9 cellular contexts compared by ENCODE assay signal in genomic region chr12:92341333-92341691, GRCh38.
DNase-seq lines count a peak whose midpoint lies in the region; ATAC-seq and TF ChIP-seq lines count a peak whose summit lies in the region.
"Had no signal": no experiment of that assay in that cellular context is flagged by ENCODE, and none has a peak within 500 bp of the region (broad histone marks: within the 10 kb centered on the region; RNA-seq: fewer than 3 reads in every experiment).

No MANE protein-coding gene starts in this region.

- H3K9me3 ChIP-seq in SK-N-SH (no peaks in the 10 kb centered on the region), right lobe of liver (no peaks in the 10 kb centered on the region)

- H3K27me3 ChIP-seq in SK-N-SH (ENCODE audit: insufficient read depth) (no peaks in the 10 kb centered on the region), right lobe of liver (no peaks in the 10 kb centered on the region)

- no peak for TF ChIP-seq POLR2A in right lobe of liver (IDR thresholded peaks at IDR 0.05)

- DNase-seq in DMS153 treated with DMSO at 0.1 percent for 48 hours (lab: John Stamatoyannopoulos, UW; ENCODE audit: unreplicated experiment): peak; percentile 11
- no peak for DNase-seq in SK-N-SH
- DNase-seq in right lobe of liver: no peak
- no peak for DNase-seq in LoVo (ENCODE audit: low spot score)
- DNase-seq in mucosa of gallbladder (ENCODE audit: low spot score): no peak
- DNase-seq: NCI-H1092 treated with DMSO at 0.1 percent for 48 hours had no signal

- peak; percentile 42 for ATAC-seq in GM21529 (IDR thresholded peaks at IDR 0.05; ENCODE audit: unreplicated experiment)
- peak in 3 of 4 donors; percentile 44 to 69 (median 45) for ATAC-seq in right lobe of liver
- ATAC-seq in HG02763 (IDR thresholded peaks at IDR 0.05; ENCODE audit: unreplicated experiment): no peak
- no peak for ATAC-seq in GM21723 (IDR thresholded peaks at IDR 0.05; ENCODE audit: unreplicated experiment)

- WGBS in SK-N-SH (ENCODE audit: low lambda C conversion rate): 52% methylated on average over 11 of the region's 11 CpGs
- WGBS in right lobe of liver (ENCODE audit: insufficient coverage, low coverage, low lambda C conversion rate, missing lambda C conversion rate): 36% methylated on average over 11 of the region's 11 CpGs

- H3K4me1 ChIP-seq in SK-N-SH (ENCODE audit: control insufficient read depth in 1 of 2, insufficient read depth in 2 of 2, low read depth in 1 of 2, low read length in 1 of 2) (peaks cover 0 to 9% of the 10 kb centered on the region in 2 experiments; a peak in 2 of 4 replicates), right lobe of liver (no peaks in the 10 kb centered on the region)

- no peak overlapping the region for H3K9ac ChIP-seq in SK-N-SH

- CTCF ChIA-PET in SK-N-SH (lab: Yijun Ruan, JAX): no interaction called here

- peak overlapping the region; percentile 62 for H3K4me2 ChIP-seq in SK-N-SH

- TF ChIP-seq EP300 in SK-N-SH (IDR thresholded peaks at IDR 0.05; ENCODE audit: borderline replicate concordance in 1 of 2, low read depth in 1 of 2, low read length in 1 of 2): no peak

- no peak for TF ChIP-seq CTCF in SK-N-SH (IDR thresholded peaks at IDR 0.05)
- TF ChIP-seq CTCF in right lobe of liver (IDR thresholded peaks at IDR 0.05): no peak

- H3K9me2 ChIP-seq in SK-N-SH: no peaks in the 10 kb centered on the region

- no peaks in the 10 kb centered on the region for H4K20me1 ChIP-seq in SK-N-SH (ENCODE audit: insufficient read depth)

- POLR2A ChIA-PET in SK-N-SH (lab: Yijun Ruan, JAX): no interaction called here

- no peaks in the 10 kb centered on the region for H3K79me2 ChIP-seq in SK-N-SH (ENCODE audit: insufficient read depth)

- peak overlapping the region; percentile 79; the same call in 1 of the 2 replicates for H2AFZ ChIP-seq in SK-N-SH (ENCODE audit: low read depth)

- intact Hi-C loops in right lobe of liver (cut with DNase I): no loop called here

- peak overlapping the region in 1 of 2 experiments; percentile 89; a peak in 2 of 4 replicates for H3K27ac ChIP-seq in SK-N-SH (ENCODE audit: low read depth in 2 of 2, low read length in 1 of 2)
- no peak overlapping the region for H3K27ac ChIP-seq in right lobe of liver

- H3F3A ChIP-seq in SK-N-SH (replicated peaks; ENCODE audit: insufficient read depth): no peaks in the 10 kb centered on the region

- H3K4me3 ChIP-seq in SK-N-SH (ENCODE audit: low read depth in 2 of 2, low read length in 1 of 2) (peak overlapping the region in 1 of 2 experiments; percentile 17; a peak in 1 of 4 replicates), right lobe of liver (no peak overlapping the region)

- no peaks in the 10 kb centered on the region for H3K36me3 ChIP-seq in SK-N-SH (replicated peaks in 1 of 2; ENCODE audit: control insufficient read depth in 1 of 2, insufficient read depth in 2 of 2, low read length in 1 of 2)
- H3K36me3 ChIP-seq in right lobe of liver: no peaks in the 10 kb centered on the region

- TF ChIP-seq RAD21 in SK-N-SH (IDR thresholded peaks at IDR 0.05; ENCODE audit: low read length): no peak

TF ChIP-seq in SK-N-SH, 30 proteins besides CTCF, POLR2A, EP300 and RAD21:
- TF ChIP-seq NFIC (IDR thresholded peaks at IDR 0.05; ENCODE audit: borderline replicate concordance): no peak
- no peak for TF ChIP-seq USF2 (IDR thresholded peaks at IDR 0.05; ENCODE audit: borderline replicate concordance, low read depth, low read length)
- no peak for TF ChIP-seq ELF1 (IDR thresholded peaks at IDR 0.05)
- no peak for TF ChIP-seq RCOR1 (IDR thresholded peaks at IDR 0.05; ENCODE audit: low read length)
- TF ChIP-seq, protein P1, sequence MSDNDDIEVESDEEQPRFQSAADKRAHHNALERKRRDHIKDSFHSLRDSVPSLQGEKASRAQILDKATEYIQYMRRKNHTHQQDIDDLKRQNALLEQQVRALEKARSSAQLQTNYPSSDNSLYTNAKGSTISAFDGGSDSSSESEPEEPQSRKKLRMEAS (IDR thresholded peaks at IDR 0.05; ENCODE audit: low read depth): no peak
- TF ChIP-seq FOSL2 (IDR thresholded peaks at IDR 0.05; ENCODE audit: borderline replicate concordance, low read depth): no peak
- no peak for TF ChIP-seq NRF1 (IDR thresholded peaks at IDR 0.05; ENCODE audit: low read depth, low read length)
- TF ChIP-seq JUND (IDR thresholded peaks at IDR 0.05): no peak
- no peak for TF ChIP-seq TEAD4 (IDR thresholded peaks at IDR 0.05; ENCODE audit: borderline replicate concordance, insufficient read depth)
- TF ChIP-seq POLR2AphosphoS5 (IDR thresholded peaks at IDR 0.05; ENCODE audit: low read depth, low read length): no peak
- TF ChIP-seq CHD2 (IDR thresholded peaks at IDR 0.05; ENCODE audit: low read length, partially characterized antibody): no peak
- no peak for TF ChIP-seq TAF1 (IDR thresholded peaks at IDR 0.05; ENCODE audit: borderline replicate concordance, low read depth, low read length)
- no peak for TF ChIP-seq SIN3A (IDR thresholded peaks at IDR 0.05; ENCODE audit: borderline replicate concordance, low read depth, low read length)

Comparison
In these comparisons a context has a peak if more than half of its experiments do, and no peak if none do; other contexts are left out.
1. ATAC-seq: peak in GM21529 (single experiment) and right lobe of liver (3 of 4); none in HG02763 (single experiment) and GM21723 (single experiment).